ENCODE assay signal across 11 cellular contexts in genomic region chr6:86706449-86706848, GRCh38.
DNase-seq lines count a peak whose midpoint lies in the region; ATAC-seq and TF ChIP-seq lines count a peak whose summit lies in the region.
"Had no signal": no experiment of that assay in that cellular context is flagged by ENCODE, and none has a peak within 500 bp of the region (broad histone marks: within the 10 kb centered on the region; RNA-seq: fewer than 3 reads in every experiment).

No MANE protein-coding gene starts in this region.

- H3K9me3 ChIP-seq in HCT116 (ENCODE audit: control insufficient read depth in 1 of 2, insufficient read depth in 1 of 2, low read depth in 1 of 2, low read length in 2 of 2) (no peaks in the 10 kb centered on the region; a peak in 1 of 4 replicates), NT2/D1 (ENCODE audit: insufficient read depth, low read length) (no peaks in the 10 kb centered on the region), uterus (no peaks in the 10 kb centered on the region)
- no peaks in the 10 kb centered on the region for H3K9me3 ChIP-seq in effector memory CD4-positive, alpha-beta T cell (ENCODE audit: control insufficient read depth, low read length)

- TF ChIP-seq POLR2A in HCT116 (IDR thresholded peaks at IDR 0.05; ENCODE audit: borderline replicate concordance, extremely low read depth, insufficient read depth, insufficient read length): no peak
- TF ChIP-seq POLR2A in uterus (IDR thresholded peaks at IDR 0.05): no peak

- no peaks in the 10 kb centered on the region for H3K9me2 ChIP-seq in HCT116 (ENCODE audit: insufficient read depth)

- TF ChIP-seq CTCF in HCT116 (IDR thresholded peaks at IDR 0.05 in 2 of 3, conservative IDR thresholded peaks at IDR 0.05 in 1 of 3; ENCODE audit: borderline replicate concordance in 1 of 3, insufficient read depth in 1 of 3, low read depth in 2 of 3, low read length in 2 of 3): peak in 1 of 3 experiments; percentile 31; a peak in 1 of 6 replicates
- TF ChIP-seq CTCF in uterus (IDR thresholded peaks at IDR 0.05): no peak

- H3K79me1 ChIP-seq in mesendoderm (ENCODE audit: low read length): no peaks in the 10 kb centered on the region

- DNase-seq in HCT116 (ENCODE audit: low read depth, low spot score) (no peak), NT2/D1 (ENCODE audit: low read depth, low spot score) (peak; percentile 18), mesendoderm (peak; percentile 72), uterus (no peak)
- no peak for DNase-seq in effector memory CD4-positive, alpha-beta T cell
- DNase-seq: activated CD8-positive, alpha-beta memory T cell treated with anti-CD3 and anti-CD28 coated beads for 24 hours; CD8-positive, alpha-beta memory T cell; immature natural killer cell; NCI-H187 had no signal

- TF ChIP-seq RAD21 in HCT116 (IDR thresholded peaks at IDR 0.05; ENCODE audit: low read depth): peak; percentile 5; the same call in 1 of the 2 replicates

- no peak overlapping the region for H3K23ac ChIP-seq in mesendoderm (ENCODE audit: low read length)

- H3K36me3 ChIP-seq in HCT116 (ENCODE audit: control insufficient read depth in 1 of 2, insufficient read depth in 2 of 2, low read length in 2 of 2) (no peaks in the 10 kb centered on the region), NT2/D1 (ENCODE audit: insufficient read depth, insufficient read length, low read length) (no peaks in the 10 kb centered on the region), mesendoderm (ENCODE audit: control insufficient read depth, insufficient read depth, low read length) (no peaks in the 10 kb centered on the region), uterus (no peaks in the 10 kb centered on the region)
- no peaks in the 10 kb centered on the region for H3K36me3 ChIP-seq in effector memory CD4-positive, alpha-beta T cell (ENCODE audit: control insufficient read depth, insufficient read depth, low read length)

- H3K4me2 ChIP-seq in HCT116 (ENCODE audit: low read length) (no peak overlapping the region), mesendoderm (ENCODE audit: low read length) (no peak overlapping the region)

- H2BK5ac ChIP-seq in mesendoderm (ENCODE audit: low read length): no peak overlapping the region

- H3K4ac ChIP-seq in mesendoderm (ENCODE audit: low read depth, low read length): no peak overlapping the region

- intact Hi-C loops in HCT116 (cut with micrococcal nuclease) (no loop called here), uterus (cut with DNase I; ENCODE audit: low total_unique reads) (no loop called here)

- H2BK15ac ChIP-seq in mesendoderm (replicated peaks; ENCODE audit: low read depth): no peak overlapping the region

- WGBS in mesendoderm (ENCODE audit: extremely low coverage, insufficient coverage, low lambda C conversion rate): no CpG with 5 or more reads among the region's 4 CpGs

- no peak overlapping the region for H2AFZ ChIP-seq in HCT116 (ENCODE audit: low read depth, low read length, poor library complexity, severe bottlenecking)

- H2BK120ac ChIP-seq in mesendoderm (ENCODE audit: low read depth, low read length): no peak overlapping the region

- no peak overlapping the region for H4K5ac ChIP-seq in mesendoderm (ENCODE audit: low read length)

- H3K4me3 ChIP-seq in HCT116 (replicated peaks in 1 of 2; ENCODE audit: low read depth in 1 of 2, low read length in 2 of 2): no peak overlapping the region
- H3K4me3 ChIP-seq in NT2/D1 (ENCODE audit: insufficient read length, low read depth): no peak overlapping the region
- H3K4me3 ChIP-seq in mesendoderm (ENCODE audit: low read length): no peak overlapping the region
- no peak overlapping the region for H3K4me3 ChIP-seq in effector memory CD4-positive, alpha-beta T cell (ENCODE audit: insufficient read depth, low read depth, low read length, poor library complexity, severe bottlenecking)
- H3K4me3 ChIP-seq in uterus: no peak overlapping the region

- no peak overlapping the region for H3K18ac ChIP-seq in mesendoderm (ENCODE audit: low read length)

- H3K27ac ChIP-seq in HCT116 (ENCODE audit: low read depth, low read length) (no peak overlapping the region), mesendoderm (ENCODE audit: low read depth, low read length) (no peak overlapping the region), uterus (no peak overlapping the region)
- H3K27ac ChIP-seq in effector memory CD4-positive, alpha-beta T cell (ENCODE audit: insufficient read depth, low read length, poor library complexity, severe bottlenecking): no peak overlapping the region

- H3K4me1 ChIP-seq in HCT116 (ENCODE audit: control insufficient read depth in 1 of 2, insufficient read depth in 2 of 2, low read length in 2 of 2): no peaks in the 10 kb centered on the region
- H3K4me1 ChIP-seq in NT2/D1 (ENCODE audit: insufficient read depth, insufficient read length): no peaks in the 10 kb centered on the region
- no peaks in the 10 kb centered on the region for H3K4me1 ChIP-seq in mesendoderm (ENCODE audit: control insufficient read depth, low read depth, low read length)
- no peaks in the 10 kb centered on the region for H3K4me1 ChIP-seq in effector memory CD4-positive, alpha-beta T cell (ENCODE audit: control insufficient read depth, insufficient read depth, low read length, poor library complexity, severe bottlenecking)
- no peaks in the 10 kb centered on the region for H3K4me1 ChIP-seq in uterus

- no peaks in the 10 kb centered on the region for H4K20me1 ChIP-seq in HCT116 (ENCODE audit: insufficient read depth)

- RAD21 ChIA-PET in HCT116 (lab: Charles Lee; ENCODE audit: low non-redundant PET in 1 of 2, low total read pairs in 2 of 2, uncharacterized antibody in 2 of 2, unreplicated experiment in 2 of 2): no interaction called here

- BruUV-seq in HCT116 (replicated peaks; lab: Mats Ljungman, UMichigan): no TSS peak

- no peak overlapping the region for H2AK5ac ChIP-seq in mesendoderm (ENCODE audit: low read length)

- H3K27me3 ChIP-seq in HCT116 (ENCODE audit: insufficient read depth, low read length) (no peaks in the 10 kb centered on the region), NT2/D1 (ENCODE audit: insufficient read depth, insufficient read length) (no peaks in the 10 kb centered on the region), mesendoderm (ENCODE audit: insufficient read depth, low read length, poor library complexity) (no peaks in the 10 kb centered on the region), uterus (no peaks in the 10 kb centered on the region)
- no peaks in the 10 kb centered on the region for H3K27me3 ChIP-seq in effector memory CD4-positive, alpha-beta T cell (replicated peaks; ENCODE audit: control insufficient read depth, insufficient read depth, low read length, poor library complexity, severe bottlenecking)

- POLR2A ChIA-PET in HCT116 (lab: Charles Lee): no interaction called here

- H3K79me2 ChIP-seq in HCT116 (ENCODE audit: insufficient read depth, low read length): no peaks in the 10 kb centered on the region
- H3K79me2 ChIP-seq in mesendoderm (ENCODE audit: control insufficient read depth, insufficient read depth, low read length): no peaks in the 10 kb centered on the region

- H3K56ac ChIP-seq in mesendoderm (ENCODE audit: low read length): no peak overlapping the region

- H3K9ac ChIP-seq in HCT116 (ENCODE audit: low read length) (no peak overlapping the region), NT2/D1 (ENCODE audit: insufficient read length, low read depth) (no peak overlapping the region), mesendoderm (ENCODE audit: low read length) (no peak overlapping the region)

- ATAC-seq in GM18508 (IDR thresholded peaks at IDR 0.05; ENCODE audit: insufficient read depth, unreplicated experiment): peak; percentile 78
- peak; percentile 59; the same call in 1 of the 2 replicates for ATAC-seq in HCT116
- ATAC-seq in GM21526 (IDR thresholded peaks at IDR 0.05; ENCODE audit: low FRiP score, unreplicated experiment): no peak

- no peak overlapping the region for H4K8ac ChIP-seq in mesendoderm (ENCODE audit: low read depth, low read length)

- CTCF ChIA-PET in HCT116 (lab: Charles Lee): no interaction called here

TF ChIP-seq in HCT116, 20 proteins besides CTCF, POLR2A, EP300 and RAD21:
- TF ChIP-seq SP1 (IDR thresholded peaks at IDR 0.05; ENCODE audit: low read depth) (no peak), FOSL1 (IDR thresholded peaks at IDR 0.05; ENCODE audit: low read depth) (no peak), EGR1 (IDR thresholded peaks at IDR 0.05; ENCODE audit: low read depth) (no peak), ZFX (IDR thresholded peaks at IDR 0.05) (no peak), EZH2phosphoT487 (IDR thresholded peaks at IDR 0.05; ENCODE audit: borderline replicate concordance) (no peak)
TF ChIP-seq in HCT116: peak in this region for 0.

Comparison
In these comparisons a context has a peak if more than half of its experiments do, and no peak if none do; other contexts are left out.
1. DNase-seq: peak in NT2/D1 (single experiment) and mesendoderm (single experiment); none in HCT116 (single experiment), effector memory CD4-positive, alpha-beta T cell (0 of 3) and uterus (0 of 2).